8 cellular contexts compared by ENCODE assay signal in genomic region chr15:100572362-100572983, GRCh38. TPM values are rescaled to one million over a fixed set of nuclear protein-coding genes. Genes with fewer than 3 reads are reported as not detected.
A peak's percentile ranks its signal among the peaks of the same experiment; 100 is the strongest.
DNase-seq lines count a peak whose midpoint lies in the region; ATAC-seq and TF ChIP-seq lines count a peak whose summit lies in the region.

No MANE protein-coding gene starts in this region.

- peak; percentile 19 for DNase-seq in NCI-H1105 treated with DMSO at 0.1 percent for 48 hours (lab: John Stamatoyannopoulos, UW)
- DNase-seq in cerebellar cortex (ENCODE audit: low spot score) = peak; percentile 31
- DNase-seq in NCI-H1436 treated with DMSO at 0.1 percent for 48 hours (lab: John Stamatoyannopoulos, UW) = no peak
- DNase-seq in anterior cingulate cortex (lab: John Stamatoyannopoulos, UW) = no peak
- DNase-seq in stimulated activated CD4-positive, alpha-beta T cell treated with anti-CD3 and anti-CD28 coated beads, Interleukin-4, amount 100 ng/mL, for 1 hour = no peak

- H3K79me2 ChIP-seq in DOHH2 (ENCODE audit: control insufficient read depth, low read length) = no peaks in the 10 kb centered on the region
- no peaks in the 10 kb centered on the region for H3K79me2 ChIP-seq in neural cell (replicated peaks; ENCODE audit: insufficient read depth, low read length)

- TF ChIP-seq CTCF in DOHH2 (IDR thresholded peaks at IDR 0.05; ENCODE audit: low read depth, low read length, poor library complexity, severe bottlenecking) (peak; percentile 55), neural cell (IDR thresholded peaks at IDR 0.05; ENCODE audit: poor library complexity, severe bottlenecking) (peak; percentile 68)

- H3K9me3 ChIP-seq in DOHH2 (ENCODE audit: control insufficient read depth, insufficient read depth, low read length) (no peaks in the 10 kb centered on the region), neural cell (ENCODE audit: low read length) (no peaks in the 10 kb centered on the region)

- H3K4me3 ChIP-seq in DOHH2 (ENCODE audit: low read length) (no peak overlapping the region), neural cell (ENCODE audit: low read length) (no peak overlapping the region)

- no peak overlapping the region for H2AFZ ChIP-seq in neural cell (ENCODE audit: low read depth, low read length)

- peak; percentile 64 for TF ChIP-seq RAD21 in neural cell (conservative IDR thresholded peaks at IDR 0.05)

- no peaks in the 10 kb centered on the region for H4K20me1 ChIP-seq in DOHH2 (ENCODE audit: control insufficient read depth, insufficient read depth, low read depth, low read length)
- H4K20me1 ChIP-seq in neural cell (ENCODE audit: insufficient read depth) = no peaks in the 10 kb centered on the region

- TF ChIP-seq EP300 in neural cell (conservative IDR thresholded peaks at IDR 0.05; ENCODE audit: poor library complexity, severe bottlenecking) = no peak

- H3K36me3 ChIP-seq in DOHH2 (ENCODE audit: control insufficient read depth, low read length) (peaks cover 37% of the 10 kb centered on the region), neural cell (ENCODE audit: insufficient read depth, low read length) (no peaks in the 10 kb centered on the region)

- H3F3A ChIP-seq in DOHH2 (ENCODE audit: control insufficient read depth, insufficient read depth) = no peaks in the 10 kb centered on the region
- H3F3A ChIP-seq in neural cell (ENCODE audit: insufficient read depth, low read length, poor library complexity, severe bottlenecking) = peaks cover 3% of the 10 kb centered on the region

- H3K9me2 ChIP-seq in DOHH2 (replicated peaks; ENCODE audit: control insufficient read depth, low read length) (no peaks in the 10 kb centered on the region), neural cell (ENCODE audit: insufficient read depth, low read length) (no peaks in the 10 kb centered on the region)

- H3K27ac ChIP-seq in DOHH2 (ENCODE audit: low read depth, low read length) (no peak overlapping the region), neural cell (ENCODE audit: low read length) (no peak overlapping the region)

- ATAC-seq in GM18870 (IDR thresholded peaks at IDR 0.05; ENCODE audit: unreplicated experiment) = no peak

- H3K9ac ChIP-seq in neural cell (ENCODE audit: low read length) = no peak overlapping the region

- H3K27me3 ChIP-seq in DOHH2 (ENCODE audit: control insufficient read depth, low read length) (no peaks in the 10 kb centered on the region), neural cell (ENCODE audit: insufficient read depth, low read depth, low read length) (no peaks in the 10 kb centered on the region)

- no peaks in the 10 kb centered on the region for H3K4me1 ChIP-seq in DOHH2 (ENCODE audit: control insufficient read depth, low read length)

- H3K4me2 ChIP-seq in DOHH2 (ENCODE audit: low read length) = no peak overlapping the region
- H3K4me2 ChIP-seq in neural cell (ENCODE audit: low read length) = no peak overlapping the region

TF ChIP-seq in neural cell, 6 proteins besides CTCF, POLR2A, EP300 and RAD21:
- peak; percentile 72 for TF ChIP-seq SMC3 (conservative IDR thresholded peaks at IDR 0.05; ENCODE audit: poor library complexity)
- TF ChIP-seq POLR2AphosphoS5 (IDR thresholded peaks at IDR 0.05) = no peak

RNA-seq across cellular contexts. Expression of gene LINS1, which starts 29.5 kb away (rescaled TPM):
- polyA plus RNA-seq in neural cell = 21.4 and 23.4 TPM in 2 replicates
- 121 and 131 TPM in 2 replicates for polyA minus RNA-seq in neural cell

RNA-seq across cellular contexts. Expression of gene ASB7, which starts 29.9 kb away (rescaled TPM):
- polyA plus RNA-seq in neural cell = 13.6 and 16.5 TPM in 2 replicates
- polyA minus RNA-seq in neural cell = 25.8 and 28.4 TPM in 2 replicates

RNA-seq across cellular contexts. Expression of gene CERS3, which starts 43.7 kb away (rescaled TPM):
- polyA plus RNA-seq in neural cell = 0.27 and 0.50 TPM in 2 replicates
- polyA minus RNA-seq in neural cell = 0.23 and 0.24 TPM in 2 replicates

Comparison
In these comparisons a context has a peak if more than half of its experiments do, and no peak if none do; other contexts are left out.
1. DNase-seq: peak in NCI-H1105 treated with DMSO at 0.1 percent for 48 hours (single experiment) and cerebellar cortex (single experiment); none in NCI-H1436 treated with DMSO at 0.1 percent for 48 hours (single experiment), anterior cingulate cortex (0 of 58) and stimulated activated CD4-positive, alpha-beta T cell treated with anti-CD3 and anti-CD28 coated beads, Interleukin-4, amount 100 ng/mL, for 1 hour (single experiment).